8 cellular contexts compared by ENCODE assay signal in genomic region chr19:6087074-6087506, GRCh38. TPM values are rescaled to one million over a fixed set of nuclear protein-coding genes. Genes with fewer than 3 reads are reported as not detected.
A peak's percentile ranks its signal among the peaks of the same experiment; 100 is the strongest.
DNase-seq lines count a peak whose midpoint lies in the region; ATAC-seq and TF ChIP-seq lines count a peak whose summit lies in the region.

No MANE protein-coding gene starts in this region.

- peak overlapping the region; percentile 6 for H2AFZ ChIP-seq in parathyroid adenoma

- H3K4me3 ChIP-seq in effector memory CD4-positive, alpha-beta T cell (ENCODE audit: insufficient read depth, low read depth, low read length, poor library complexity, severe bottlenecking): peak overlapping the region; percentile 19
- no peak overlapping the region for H3K4me3 ChIP-seq in parathyroid adenoma (ENCODE audit: low read depth, low read length)

- peak; percentile 45 for ATAC-seq in GM21423 (IDR thresholded peaks at IDR 0.05; ENCODE audit: unreplicated experiment)

- H3K9me3 ChIP-seq in effector memory CD4-positive, alpha-beta T cell (ENCODE audit: control insufficient read depth, low read length): no peaks in the 10 kb centered on the region
- no peaks in the 10 kb centered on the region for H3K9me3 ChIP-seq in parathyroid adenoma (ENCODE audit: control insufficient read depth, low read length)

- no peaks in the 10 kb centered on the region for H3K27me3 ChIP-seq in effector memory CD4-positive, alpha-beta T cell (replicated peaks; ENCODE audit: control insufficient read depth, insufficient read depth, low read length, poor library complexity, severe bottlenecking)
- no peaks in the 10 kb centered on the region for H3K27me3 ChIP-seq in parathyroid adenoma (ENCODE audit: control insufficient read depth, insufficient read depth, low read length)

- H3K4me2 ChIP-seq in parathyroid adenoma (ENCODE audit: low read length): no peak overlapping the region

- DNase-seq in DMS79 (lab: John Stamatoyannopoulos, UW): peak; percentile 14
- DNase-seq in NCI-H69 (lab: John Stamatoyannopoulos, UW): peak; percentile 99
- no peak for DNase-seq in effector memory CD4-positive, alpha-beta T cell
- no peak for DNase-seq in medulla oblongata (ENCODE audit: extremely low spot score)
- no peak for DNase-seq in SK-N-DZ (ENCODE audit: low spot score)
- DNase-seq in NCI-H526 (lab: John Stamatoyannopoulos, UW): no peak

- H3K36me3 ChIP-seq in effector memory CD4-positive, alpha-beta T cell (ENCODE audit: control insufficient read depth, insufficient read depth, low read length): no peaks in the 10 kb centered on the region
- no peaks in the 10 kb centered on the region for H3K36me3 ChIP-seq in parathyroid adenoma (ENCODE audit: control insufficient read depth, insufficient read depth, low read length)

- TF ChIP-seq CTCF in parathyroid adenoma (IDR thresholded peaks at IDR 0.05): no peak

- H3K27ac ChIP-seq in effector memory CD4-positive, alpha-beta T cell (ENCODE audit: insufficient read depth, low read length, poor library complexity, severe bottlenecking): peak overlapping the region; percentile 27
- H3K27ac ChIP-seq in parathyroid adenoma: no peak overlapping the region

- H3K79me2 ChIP-seq in parathyroid adenoma: no peaks in the 10 kb centered on the region

- H3K4me1 ChIP-seq in effector memory CD4-positive, alpha-beta T cell (ENCODE audit: control insufficient read depth, insufficient read depth, low read length, poor library complexity, severe bottlenecking): peaks cover 10% of the 10 kb centered on the region
- peaks cover 1% of the 10 kb centered on the region for H3K4me1 ChIP-seq in parathyroid adenoma

- no peak overlapping the region for H3K9ac ChIP-seq in parathyroid adenoma

RNA-seq across cellular contexts. Expression of gene RFX2, which starts 23.2 kb away (rescaled TPM):
- 9.5 and 10.0 TPM in 2 replicates for polyA plus RNA-seq in SK-N-DZ (2014; cell fraction: cytosol; rRNA removed)
- 5.5 and 8.8 TPM in 2 replicates for polyA plus RNA-seq in SK-N-DZ (2014; cell fraction: nucleus; rRNA removed)

RNA-seq across cellular contexts. Expression of gene ACSBG2, which starts 48.4 kb away (rescaled TPM):
- not detected in 2 replicates for polyA plus RNA-seq in SK-N-DZ (2014; cell fraction: cytosol; rRNA removed)
- not detected in 2 replicates for polyA plus RNA-seq in SK-N-DZ (2014; cell fraction: nucleus; rRNA removed)

Comparison
In these comparisons a context has a peak if more than half of its experiments do, and no peak if none do; other contexts are left out.
1. DNase-seq: peak in DMS79 (single experiment) and NCI-H69 (single experiment); none in effector memory CD4-positive, alpha-beta T cell (0 of 3), medulla oblongata (single experiment), SK-N-DZ (single experiment) and NCI-H526 (0 of 2).